ENCODE assay signal across 19 cellular contexts in the genomic region with DNA sequence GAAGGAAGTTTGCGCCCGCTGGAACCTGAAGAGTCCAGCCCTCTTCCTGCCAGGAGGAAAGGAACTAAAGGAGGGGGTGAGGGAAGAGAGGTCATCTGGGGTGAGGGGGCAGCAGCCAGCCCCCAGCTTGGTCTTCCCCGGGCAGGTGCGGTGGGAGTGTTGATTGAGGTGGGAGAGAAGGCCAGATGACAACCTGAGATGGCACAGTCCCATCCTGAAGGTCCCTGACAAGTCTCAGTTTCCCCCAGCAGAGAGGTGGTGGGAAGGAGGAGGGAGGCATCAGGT.
"Had no signal": no experiment of that assay in that cellular context is flagged by ENCODE, and none has a peak within 500 bp of the region (broad histone marks: within the 10 kb centered on the region; RNA-seq: fewer than 3 reads in every experiment).

No MANE protein-coding gene starts in this region.

- H3K4me3 Mint-ChIP-seq: activated T-cell treated with anti-CD3 and anti-CD28 coated beads, Interleukin-2, amount 50 U/mL, for 4 hours; brain had no signal

- H3K4me1 ChIP-seq: testis, uterus had no signal

- H3K9me3 ChIP-seq: left lung, testis, uterus had no signal

- H3K27me3 ChIP-seq: left lung, testis, uterus had no signal

- H3K36me3 Mint-ChIP-seq: naive B cell had no signal

- H3K4me3 ChIP-seq: left lung, lung, testis, uterus had no signal

- FAIRE-seq: endometrium had no signal

- DNase-seq: activated CD8-positive, alpha-beta memory T cell treated with anti-CD3 and anti-CD28 coated beads, Interleukin-2, amount 50 U/mL, for 48 hours; activated naive CD4-positive, alpha-beta T cell treated with anti-CD3 and anti-CD28 coated beads, Interleukin-2, amount 50 U/mL, for 16 hours; activated T-cell treated with anti-CD3 and anti-CD28 coated beads, Interleukin-2, amount 50 U/mL, for 4 hours; effector CD4-positive, alpha-beta T cell; erythroblast; foreskin fibroblast; kidney glomerular epithelial cell; naive B cell; retina; stimulated activated CD4-positive, alpha-beta T cell treated with anti-CD3 and anti-CD28 coated beads, Interleukin-4, amount 100 ng/mL, for 1 hour; stimulated activated naive CD4-positive, alpha-beta T cell; T-helper 9 cell; testis; trophoblast cell; uterus had no signal

- H3K27me3 Mint-ChIP-seq: brain, naive B cell had no signal

- H3K36me3 ChIP-seq: left lung, uterus had no signal

- H3K9me3 Mint-ChIP-seq: activated T-cell treated with anti-CD3 and anti-CD28 coated beads, Interleukin-2, amount 50 U/mL, for 4 hours; naive B cell had no signal

- H3K27ac ChIP-seq: left lung, testis, uterus had no signal

- ATAC-seq: activated T-cell treated with anti-CD3 and anti-CD28 coated beads, Interleukin-2, amount 50 U/mL, for 4 hours; left lung had no signal
